8 cellular contexts compared by ENCODE assay signal in the genomic region with DNA sequence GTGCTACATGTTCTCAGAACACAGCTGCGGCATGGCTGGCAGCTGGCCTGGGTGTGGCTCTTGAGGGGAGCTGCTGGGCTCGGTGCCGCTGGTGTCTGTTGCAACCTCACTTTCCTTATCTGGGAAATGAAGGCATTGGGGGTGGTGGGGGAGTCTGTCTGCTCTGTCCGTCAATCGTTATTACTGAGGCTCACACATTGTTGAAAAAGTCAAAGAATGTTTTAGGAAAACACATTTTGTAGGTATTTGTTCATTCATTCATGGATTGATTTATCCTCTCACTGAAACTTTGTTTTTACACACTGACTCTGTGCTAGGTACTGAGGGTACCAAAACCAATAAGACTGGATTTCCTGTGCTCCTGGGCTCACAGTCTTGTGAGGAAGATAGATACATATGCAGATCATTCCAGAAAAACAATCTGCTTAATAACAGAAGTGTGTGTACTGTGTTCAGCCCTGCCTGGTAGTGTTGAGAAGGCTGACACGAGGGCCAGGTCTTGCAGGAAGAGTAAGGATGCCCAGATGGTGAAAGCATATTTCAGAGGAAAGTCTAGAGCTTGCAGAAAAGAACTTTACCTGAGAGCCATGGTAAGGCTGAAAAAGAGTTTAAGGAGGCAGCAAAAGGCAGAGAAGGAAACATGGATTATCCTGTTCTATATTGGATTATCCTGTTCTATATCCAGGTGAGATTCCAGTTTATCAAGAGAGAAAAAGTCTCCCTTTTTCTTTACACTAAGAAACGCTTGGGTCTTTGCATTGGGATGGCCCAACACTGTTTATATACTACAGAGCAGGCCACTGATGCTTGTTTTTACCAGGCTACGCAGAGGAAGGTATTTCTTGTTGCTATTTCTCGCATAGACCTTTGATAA.
DNase-seq lines count a peak whose midpoint lies in the region; ATAC-seq and TF ChIP-seq lines count a peak whose summit lies in the region.

No MANE protein-coding gene starts in this region.

- TF ChIP-seq POLR2A in tibial nerve (IDR thresholded peaks at IDR 0.05) = peak in 1 of 2 donors; percentile 4

- H3K27me3 Mint-ChIP-seq in activated naive CD4-positive, alpha-beta T cell treated with anti-CD3 and anti-CD28 coated beads for 36 hours (ENCODE audit: low read depth) = no peaks in the 10 kb centered on the region

- CTCF ChIA-PET in activated naive CD4-positive, alpha-beta T cell treated with anti-CD3 and anti-CD28 coated beads for 36 hours (lab: Charles Lee) = interaction anchor here (0.8 to 7.6 kb wide), 18 partner anchors 9 to 605 kb away, joined by 3 to 101 read pairs (median 7); partner anchors contain the start of gene TLR10

- ATAC-seq in lower lobe of right lung = peak; percentile 88 to 90

- no peak for TF ChIP-seq CTCF in AG10803 (conservative IDR thresholded peaks at IDR 0.05; ENCODE audit: low read length)
- TF ChIP-seq CTCF in lower lobe of right lung (IDR thresholded peaks at IDR 0.05) = no peak
- TF ChIP-seq CTCF in tibial nerve (IDR thresholded peaks at IDR 0.05) = peak in 1 of 5 experiments; percentile 7
- no peak for TF ChIP-seq CTCF in GM13977 (IDR thresholded peaks at IDR 0.05; ENCODE audit: extremely low read depth, insufficient read depth, missing control alignments)

- H3K27ac ChIP-seq in lower lobe of right lung (peak overlapping the region; percentile 50), tibial nerve (peak overlapping the region in 3 of 4 donors; percentile 17 to 55 (median 47))

- 67 to 75% methylated on average over 9 of the region's 9 CpGs for WGBS in tibial nerve, 2 donors

- peak in 1 of 2 donors; percentile 47 for TF ChIP-seq EP300 in tibial nerve (IDR thresholded peaks at IDR 0.05)

- DNase-seq in AG10803 (ENCODE audit: low read depth) (peak; percentile 71), NCI-H69 (lab: John Stamatoyannopoulos, UW) (peak; percentile 50), lower lobe of right lung (peak; percentile 91), tibial nerve (ENCODE audit: low spot score in 2 of 2) (peak; percentile 55), occipital lobe (lab: John Stamatoyannopoulos, UW) (no peak), GM13977 (ENCODE audit: low spot score) (no peak), NCI-H2196 (lab: John Stamatoyannopoulos, UW; ENCODE audit: unreplicated experiment) (no peak)
- DNase-seq in activated naive CD4-positive, alpha-beta T cell treated with anti-CD3 and anti-CD28 coated beads for 36 hours = peak; percentile 63

- H3K4me1 Mint-ChIP-seq in activated naive CD4-positive, alpha-beta T cell treated with anti-CD3 and anti-CD28 coated beads for 36 hours (ENCODE audit: low read depth) = peaks cover 45% of the 10 kb centered on the region

- no peaks in the 10 kb centered on the region for H3K36me3 Mint-ChIP-seq in activated naive CD4-positive, alpha-beta T cell treated with anti-CD3 and anti-CD28 coated beads for 36 hours (ENCODE audit: low read depth)

- H3K36me3 ChIP-seq in lower lobe of right lung (no peaks in the 10 kb centered on the region), tibial nerve (no peaks in the 10 kb centered on the region)

- H3K9me3 ChIP-seq in lower lobe of right lung (no peaks in the 10 kb centered on the region), tibial nerve (no peaks in the 10 kb centered on the region)

- intact Hi-C loops in activated naive CD4-positive, alpha-beta T cell treated with anti-CD3 and anti-CD28 coated beads for 36 hours (cut with micrococcal nuclease) = loop anchor here (1.0 to 2.0 kb wide), 6 partner anchors 46 to 679 kb away; partner anchors contain the start of gene TLR6
- intact Hi-C loops in lower lobe of right lung (cut with DNase I) = no loop called here

- H3K27ac Mint-ChIP-seq in activated naive CD4-positive, alpha-beta T cell treated with anti-CD3 and anti-CD28 coated beads for 36 hours = peak overlapping the region; percentile 59

- H3K4me3 ChIP-seq in AG10803 (ENCODE audit: low read length) = no peak overlapping the region
- no peak overlapping the region for H3K4me3 ChIP-seq in lower lobe of right lung
- H3K4me3 ChIP-seq in tibial nerve = no peak overlapping the region

- peaks cover 46% of the 10 kb centered on the region for H3K4me1 ChIP-seq in lower lobe of right lung
- H3K4me1 ChIP-seq in tibial nerve = peaks cover 0 to 37% (median 8%) of the 10 kb centered on the region in 4 donors

- in situ Hi-C loops in GM13977 (cut with MboI; ENCODE audit: low pct_unique_long_range_greater_than_20kb, low sequenced_read_pairs, unreplicated experiment) = no loop called here

- no peak overlapping the region for H3K4me3 Mint-ChIP-seq in activated naive CD4-positive, alpha-beta T cell treated with anti-CD3 and anti-CD28 coated beads for 36 hours

- no peaks in the 10 kb centered on the region for H3K9me3 Mint-ChIP-seq in activated naive CD4-positive, alpha-beta T cell treated with anti-CD3 and anti-CD28 coated beads for 36 hours

- H3K27me3 ChIP-seq in lower lobe of right lung (ENCODE audit: low read depth) (no peaks in the 10 kb centered on the region), tibial nerve (no peaks in the 10 kb centered on the region)

Comparison
In these comparisons a context has a peak if more than half of its experiments do, and no peak if none do; other contexts are left out.
1. DNase-seq: peak in AG10803 (single experiment), NCI-H69 (single experiment), activated naive CD4-positive, alpha-beta T cell treated with anti-CD3 and anti-CD28 coated beads for 36 hours (single experiment), lower lobe of right lung (single experiment) and tibial nerve (2 of 2); none in occipital lobe (single experiment), GM13977 (single experiment) and NCI-H2196 (single experiment).